ENCODE assay signal across 14 cellular contexts in the genomic region with DNA sequence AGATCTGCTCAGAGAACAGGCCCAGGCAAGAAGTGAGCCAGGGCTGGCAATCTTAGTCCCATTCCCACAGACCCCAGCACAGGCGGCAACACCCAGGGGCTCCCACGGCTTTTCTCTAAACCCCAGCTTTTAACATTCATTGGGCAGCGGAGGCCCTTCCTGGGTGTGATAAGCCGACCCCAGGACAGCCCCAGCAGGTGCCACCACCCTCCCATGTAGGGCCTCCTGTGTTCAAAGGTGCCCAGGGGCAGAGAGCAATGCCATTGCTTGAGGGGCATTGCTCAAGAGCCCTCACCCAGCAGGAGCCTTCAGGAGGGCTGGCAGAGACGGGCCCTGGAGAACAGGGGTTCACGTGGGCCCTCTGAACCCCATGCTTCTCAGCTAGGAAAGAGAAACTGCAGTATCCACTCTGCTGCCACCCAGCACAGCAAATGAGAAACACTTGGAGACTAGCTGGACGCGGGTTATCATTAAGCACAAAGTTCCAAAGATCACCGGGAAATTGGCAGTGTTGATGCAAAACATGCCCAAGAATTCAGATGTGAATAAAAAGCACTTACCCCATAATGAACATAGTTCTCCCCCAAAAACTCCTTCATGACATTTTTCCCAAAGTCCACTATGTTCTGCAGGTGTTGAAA. TPM values are rescaled to one million over a fixed set of nuclear protein-coding genes. Genes with fewer than 3 reads are reported as not detected.
DNase-seq lines count a peak whose midpoint lies in the region; ATAC-seq and TF ChIP-seq lines count a peak whose summit lies in the region.
"Had no signal": no experiment of that assay in that cellular context is flagged by ENCODE, and none has a peak within 500 bp of the region (broad histone marks: within the 10 kb centered on the region; RNA-seq: fewer than 3 reads in every experiment).

No MANE protein-coding gene starts in this region.

- no peaks in the 10 kb centered on the region for H3K9me3 ChIP-seq in spleen

- H3K27me3 ChIP-seq in spleen (replicated peaks in 1 of 7) (no peaks in the 10 kb centered on the region), GM23338 (ENCODE audit: insufficient read depth) (no peaks in the 10 kb centered on the region)

- H3K4me2 ChIP-seq in GM23338, result no peak overlapping the region
- H3K4me2 ChIP-seq: KMS-11 had no signal

- no peak overlapping the region for H3K4me3 ChIP-seq in spleen
- no peak overlapping the region for H3K4me3 ChIP-seq in GM23338

- no peak for ATAC-seq in activated naive CD4-positive, alpha-beta T cell treated with anti-CD3 and anti-CD28 coated beads, Interleukin-2, amount 50 U/mL, for 72 hours
- ATAC-seq in GM23338, result no peak

- H3K36me3 Mint-ChIP-seq in activated naive CD4-positive, alpha-beta T cell treated with anti-CD3 and anti-CD28 coated beads, Interleukin-2, amount 50 U/mL, for 72 hours, result peaks cover 0 to under 1% of the 10 kb centered on the region in 2 donors
- H3K36me3 Mint-ChIP-seq in nephron progenitor cell (ENCODE audit: low read depth) (peaks cover 30% of the 10 kb centered on the region), GM23338 (ENCODE audit: low read depth) (peaks cover 12% of the 10 kb centered on the region)

- H3K9me3 Mint-ChIP-seq in activated naive CD4-positive, alpha-beta T cell treated with anti-CD3 and anti-CD28 coated beads, Interleukin-2, amount 50 U/mL, for 72 hours, result no peaks in the 10 kb centered on the region
- H3K9me3 Mint-ChIP-seq in nephron progenitor cell (no peaks in the 10 kb centered on the region), GM23338 (no peaks in the 10 kb centered on the region)
- H3K9me3 Mint-ChIP-seq: HFFc6 had no signal

- H3K27me3 Mint-ChIP-seq in nephron progenitor cell (ENCODE audit: low read depth, poor library complexity) (no peaks in the 10 kb centered on the region), GM23338 (ENCODE audit: insufficient read depth, low read depth, poor library complexity) (peaks cover 7% of the 10 kb centered on the region)

- peaks cover 7% of the 10 kb centered on the region; the same call in 1 of the 2 replicates for H4K20me1 ChIP-seq in GM23338 (replicated peaks; ENCODE audit: insufficient read depth)

- H3K27ac ChIP-seq in VCaP (peak overlapping the region; percentile 53), spleen (no peak overlapping the region), GM23338 (ENCODE audit: low read depth) (no peak overlapping the region)
- H3K27ac ChIP-seq: KMS-11 had no signal

- no peaks in the 10 kb centered on the region for H3K9me2 ChIP-seq in GM23338 (ENCODE audit: insufficient read depth)

- H3K27ac Mint-ChIP-seq in activated naive CD4-positive, alpha-beta T cell treated with anti-CD3 and anti-CD28 coated beads, Interleukin-2, amount 50 U/mL, for 72 hours, result peak overlapping the region; percentile 10 to 14
- H3K27ac Mint-ChIP-seq in nephron progenitor cell (peak overlapping the region; percentile 51), GM23338 (no peak overlapping the region)

- intact Hi-C loops in spleen (cut with DNase I; ENCODE audit: low total_unique reads), result no loop called here

- H2AFZ ChIP-seq in GM23338, result no peak overlapping the region

- peaks cover 0 to 78% (median 52%) of the 10 kb centered on the region in 6 donors for H3K36me3 ChIP-seq in spleen
- H3K36me3 ChIP-seq in GM23338 (ENCODE audit: insufficient read depth), result no peaks in the 10 kb centered on the region

- TF ChIP-seq CTCF in VCaP (conservative IDR thresholded peaks at IDR 0.05), result no peak
- TF ChIP-seq CTCF in nephron progenitor cell (IDR thresholded peaks at IDR 0.05), result no peak
- no peak for TF ChIP-seq CTCF in spleen (IDR thresholded peaks at IDR 0.05 in 8 of 11, conservative IDR thresholded peaks at IDR 0.05 in 3 of 11)
- no peak for TF ChIP-seq CTCF in GM23338 (conservative IDR thresholded peaks at IDR 0.05; ENCODE audit: low read depth in 2 of 2)

- H3K4me3 Mint-ChIP-seq in nephron progenitor cell (no peak overlapping the region), GM23338 (no peak overlapping the region)
- H3K4me3 Mint-ChIP-seq: HFFc6 had no signal

- peaks cover 0 to 44% (median 17%) of the 10 kb centered on the region in 6 donors for H3K4me1 ChIP-seq in spleen
- H3K4me1 ChIP-seq in GM23338 (ENCODE audit: insufficient read depth), result peaks cover 6% of the 10 kb centered on the region; the same call in 1 of the 2 replicates

- peak in 1 of 2 donors; percentile 35 for DNase-seq in activated naive CD4-positive, alpha-beta T cell treated with anti-CD3 and anti-CD28 coated beads, Interleukin-2, amount 50 U/mL, for 72 hours (ENCODE audit: low spot score in 2 of 2)
- no peak for DNase-seq in activated naive CD4-positive, alpha-beta T cell (lab: John Stamatoyannopoulos, UW)
- no peak for DNase-seq in nephron progenitor cell
- DNase-seq in spleen, result peak; percentile 41
- DNase-seq in NCI-H1105 (lab: John Stamatoyannopoulos, UW), result no peak
- no peak for DNase-seq in activated T-cell treated with anti-CD3 and anti-CD28 coated beads, Interleukin-2, amount 50 U/mL, for 1 hour
- no peak for DNase-seq in GM23338 (ENCODE audit: low spot score)
- DNase-seq: 8988T, C1 segment of cervical spinal cord, HFFc6, NCI-H187 treated with DMSO at 0.1 percent for 48 hours, NCI-H2171 had no signal

- H3K4me1 Mint-ChIP-seq in nephron progenitor cell (peaks cover 16% of the 10 kb centered on the region), GM23338 (peaks cover 12% of the 10 kb centered on the region)

- no peaks in the 10 kb centered on the region for H3F3A ChIP-seq in GM23338 (replicated peaks; ENCODE audit: low read depth)

- peaks cover 7% of the 10 kb centered on the region for H3K79me2 ChIP-seq in GM23338 (replicated peaks; ENCODE audit: insufficient read depth)

- 85 to 99% (median 94%) methylated on average over 7 to 9 of the region's 9 CpGs for WGBS in spleen, 5 donors

- TF ChIP-seq POLR2A in spleen (IDR thresholded peaks at IDR 0.05), result no peak

TF ChIP-seq in GM23338, 12 proteins besides CTCF, POLR2A, EP300 and RAD21:
- no peak for TF ChIP-seq ZNF114 (CRISPR knock-in tag; IDR thresholded peaks at IDR 0.05)
- no peak for TF ChIP-seq POLR2AphosphoS5 (IDR thresholded peaks at IDR 0.05; ENCODE audit: low read depth)

RNA-seq across cellular contexts. Expression of gene IPPK, which starts 13.9 kb away (rescaled TPM):
- total RNA-seq in activated naive CD4-positive, alpha-beta T cell treated with anti-CD3 and anti-CD28 coated beads, Interleukin-2, amount 50 U/mL, for 72 hours, result 10 to 100 TPM; 14.0 to 14.1 TPM
- total RNA-seq in spleen, result 10 to 100 TPM in 6 of 7 donors, 1 to 10 TPM in 1; 10.0 to 14.6 (median 12.1) TPM
- polyA plus RNA-seq in spleen (1 to 10 TPM; 6.1 to 7.9 (median 6.4) TPM), GM23338 (2016; fragmentation: Nextera tagmentation; extraction: Ambion mirVana) (6.0 and 6.5 TPM in 2 replicates)
- 11.8 and 17.5 TPM in 2 replicates for total RNA-seq in GM23338 (2014; rRNA removed; shearing (Covaris generic))
